26 cellular contexts compared by ENCODE assay signal in the genomic region with DNA sequence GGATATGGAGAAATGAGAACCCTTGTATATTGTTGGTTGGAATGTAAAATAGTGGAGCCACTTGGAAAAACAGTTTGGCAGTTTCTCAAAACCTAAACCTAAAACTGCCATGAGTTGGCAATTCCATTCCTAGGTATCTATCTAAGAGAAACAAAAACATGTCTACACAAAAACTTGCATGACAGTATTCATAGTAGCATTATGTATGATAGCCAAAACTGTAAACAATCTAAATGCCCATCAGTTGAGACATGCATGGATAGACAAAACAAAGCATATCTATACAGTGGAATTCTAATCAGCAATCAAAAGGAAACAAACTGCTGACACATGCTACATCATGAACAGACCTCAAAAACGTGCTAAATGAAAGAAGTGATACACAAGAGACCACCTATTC.
"Had no signal": no experiment of that assay in that cellular context is flagged by ENCODE, and none has a peak within 500 bp of the region (broad histone marks: within the 10 kb centered on the region; RNA-seq: fewer than 3 reads in every experiment).

No MANE protein-coding gene starts in this region.

- H3K9me3 ChIP-seq: adrenal gland, gastrocnemius medialis, heart left ventricle, suprapubic skin, tibial nerve had no signal

- H3K27ac ChIP-seq: adrenal gland, cardiac muscle cell, gastrocnemius medialis, heart left ventricle, parathyroid adenoma, skin epidermis, suprapubic skin, tibial nerve had no signal

- DNase-seq: activated CD4-positive, alpha-beta memory T cell treated with anti-CD3 and anti-CD28 coated beads, Interleukin-2, amount 10 ng/mL, durations not matched to agents 7 days and 5 days; activated CD4-positive, alpha-beta T cell treated with anti-CD3 and anti-CD28 coated beads, Interleukin-2, amount 10 ng/mL, durations not matched to agents 24 days and 14 days; activated CD4-positive, CD25-positive, alpha-beta regulatory T cell; activated CD8-positive, alpha-beta memory T cell treated with anti-CD3 and anti-CD28 coated beads, Interleukin-2, amount 10 ng/mL, durations not matched to agents 7 days and 5 days; activated effector memory CD4-positive, alpha-beta T cell treated with anti-CD3 and anti-CD28 coated beads, Interleukin-2, amount 50 U/mL, for 16 hours; activated T-cell treated with anti-CD3 and anti-CD28 coated beads for 4 hours; adrenal gland; cortex of kidney; endodermal cell; gastrocnemius medialis; heart left ventricle; islet precursor cell; left colon; mesenchymal stem cell; nephron progenitor cell; right cardiac atrium; stimulated activated CD4-positive, alpha-beta T cell treated with anti-CD3 and anti-CD28 coated beads, Interleukin-1b, Interleukin-23, amount 100 ng/mL, for 48 hours; stimulated activated naive CD8-positive, alpha-beta T cell treated with anti-CD3 and anti-CD28 coated beads, Interleukin-15, amount 100 ng/mL, for 72 hours; SW 1271; T-helper 17 cell had no signal

- H3K36me3 ChIP-seq: adrenal gland, cardiac muscle cell, gastrocnemius medialis, suprapubic skin had no signal

- H3K9ac ChIP-seq: parathyroid adenoma had no signal

- ATAC-seq: activated CD8-positive, alpha-beta memory T cell treated with anti-CD3 and anti-CD28 coated beads, Interleukin-2, amount 10 ng/mL, durations not matched to agents 7 days and 5 days; gastrocnemius medialis; heart left ventricle; left colon; right cardiac atrium; stimulated activated effector memory CD8-positive, alpha-beta T cell treated with anti-CD3 and anti-CD28 coated beads, Interleukin-12 subunit alpha, Interleukin-12 subunit beta, amount 100 ng/mL, for 72 hours; stimulated activated naive CD8-positive, alpha-beta T cell treated with anti-CD3 and anti-CD28 coated beads, Interleukin-15, amount 100 ng/mL, for 72 hours; T-helper 17 cell had no signal

- H3K4me1 ChIP-seq: parathyroid adenoma had no signal

- H3K4me3 ChIP-seq: adrenal gland, cardiac muscle cell, gastrocnemius medialis, heart left ventricle, skin epidermis, suprapubic skin, tibial nerve had no signal

- H2AFZ ChIP-seq: parathyroid adenoma had no signal

- H3K27me3 ChIP-seq: adrenal gland, gastrocnemius medialis, heart left ventricle, suprapubic skin, tibial nerve had no signal
